Comparison of ENCODE assay signal across 24 cellular contexts in the genomic region with DNA sequence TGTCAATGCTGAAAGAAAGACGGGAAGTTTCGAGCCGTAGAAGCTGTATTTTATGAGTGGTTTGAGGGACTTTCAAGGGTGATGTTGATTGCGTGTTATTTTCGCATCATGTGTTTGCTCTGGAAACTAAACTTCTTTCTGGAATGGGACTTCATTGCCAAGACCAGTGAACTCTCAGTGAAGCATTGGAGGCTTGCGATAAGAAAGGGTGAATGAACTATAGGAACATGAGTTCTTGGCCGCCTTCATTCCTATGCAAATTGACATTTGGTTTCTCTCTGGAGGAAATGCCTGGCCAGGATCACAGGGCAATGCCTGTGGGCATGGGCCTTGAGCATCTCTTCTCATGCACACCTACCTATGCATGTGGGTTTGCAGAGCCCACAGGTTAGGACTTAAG.
"Had no signal": no experiment of that assay in that cellular context is flagged by ENCODE, and none has a peak within 500 bp of the region (broad histone marks: within the 10 kb centered on the region; RNA-seq: fewer than 3 reads in every experiment).

No MANE protein-coding gene starts in this region.

- ATAC-seq: heart right ventricle; natural killer cell; stimulated activated memory B cell treated with anti-CD40 and anti-IgM and Interleukin-4, amounts not matched to agents 10 μg/mL and 1 μg/mL and 100 μg/mL, for 72 hours; stimulated activated naive CD8-positive, alpha-beta T cell treated with anti-CD3 and anti-CD28 coated beads, Interleukin-15, amount 100 ng/mL, for 72 hours had no signal

- H3K4me3 ChIP-seq: heart right ventricle, hepatocyte, neural progenitor cell, right atrium auricular region, right lobe of liver, smooth muscle cell, tibial nerve, vagina had no signal

- H3K9me3 ChIP-seq: neutrophil, right atrium auricular region, right lobe of liver, tibial nerve, vagina had no signal

- H3K36me3 ChIP-seq: heart right ventricle, neural progenitor cell, neutrophil, right atrium auricular region, right lobe of liver, tibial nerve, vagina had no signal

- H3K27me3 ChIP-seq: hepatocyte, neural progenitor cell, neutrophil, right atrium auricular region, right lobe of liver, tibial nerve, vagina had no signal

- H3K27ac ChIP-seq: heart right ventricle, hepatocyte, neural progenitor cell, neutrophil, right atrium auricular region, right lobe of liver, tibial nerve, vagina had no signal

- DNase-seq: heart right ventricle; islet precursor cell; mammary epithelial cell; mesenchymal stem cell; naive B cell; natural killer cell; nephron progenitor cell; occipital lobe; right lobe of liver; stimulated activated CD4-positive, alpha-beta T cell treated with anti-CD3 and anti-CD28 coated beads, Interleukin-1b, Interleukin-23, amount 100 ng/mL, for 48 hours; stimulated activated CD4-positive, alpha-beta T cell treated with anti-CD3 and anti-CD28 coated beads, Interleukin-2, amount 100 ng/mL, for 48 hours; stimulated activated CD4-positive, alpha-beta T cell treated with anti-CD3 and anti-CD28 coated beads, Interleukin-4, amount 100 ng/mL, for 4 hours; stimulated activated CD8-positive, alpha-beta memory T cell treated with anti-CD3 and anti-CD28 coated beads, Interleukin-4, amount 100 ng/mL, for 48 hours; stimulated activated naive CD4-positive, alpha-beta T cell treated with Interleukin-2 at 50 U/mL for 16 hours; stimulated activated naive CD8-positive, alpha-beta T cell treated with anti-CD3 and anti-CD28 coated beads, Interleukin-15, amount 100 ng/mL, for 72 hours; substantia nigra had no signal

- H3K4me1 ChIP-seq: heart right ventricle, right atrium auricular region, right lobe of liver, tibial nerve, vagina had no signal
